Comparison of ENCODE assay signal across 9 cellular contexts in genomic region chr1:241518447-241519307, GRCh38. TPM values are rescaled to one million over a fixed set of nuclear protein-coding genes. Genes with fewer than 3 reads are reported as not detected.
DNase-seq lines count a peak whose midpoint lies in the region; ATAC-seq and TF ChIP-seq lines count a peak whose summit lies in the region.
"Had no signal": no experiment of that assay in that cellular context is flagged by ENCODE, and none has a peak within 500 bp of the region (broad histone marks: within the 10 kb centered on the region; RNA-seq: fewer than 3 reads in every experiment).

No MANE protein-coding gene starts in this region.

- peak overlapping the region; percentile 86 to 96 (median 92) for H3K27ac ChIP-seq in esophagus muscularis mucosa (replicated peaks in 1 of 4)

- peak; percentile 35 to 41 for DNase-seq in Caco-2
- no peak for DNase-seq in activated B cell treated with CpG ODN at 0.5 μM for 24 hours
- no peak for DNase-seq in esophagus muscularis mucosa (ENCODE audit: extremely low spot score)
- DNase-seq in myocyte (ENCODE audit: low read depth): peak; percentile 35
- DNase-seq in type B pancreatic cell (ENCODE audit: extremely low spot score, unreplicated experiment): no peak
- DNase-seq in NCI-H1436 (lab: John Stamatoyannopoulos, UW): no peak

- peak; percentile 34 for ATAC-seq in GM21360 (IDR thresholded peaks at IDR 0.05; ENCODE audit: unreplicated experiment)
- peak; percentile 23 for ATAC-seq in HG03521 (IDR thresholded peaks at IDR 0.05; ENCODE audit: unreplicated experiment)
- ATAC-seq in activated B cell treated with CpG ODN at 0.5 μM for 24 hours (ENCODE audit: low read depth): no peak

- H3K27me3 ChIP-seq in Caco-2 (replicated peaks; ENCODE audit: control insufficient read depth, insufficient read depth, low read length) (no peaks in the 10 kb centered on the region), esophagus muscularis mucosa (no peaks in the 10 kb centered on the region)

- TF ChIP-seq CTCF in Caco-2 (IDR thresholded peaks at IDR 0.05; ENCODE audit: insufficient read depth in 1 of 2, low read depth in 1 of 2, low read length in 1 of 2, severe bottlenecking in 1 of 2, unreplicated experiment in 1 of 2) (no peak), activated B cell treated with CpG ODN at 0.5 μM for 24 hours (IDR thresholded peaks at IDR 0.05) (no peak), esophagus muscularis mucosa (IDR thresholded peaks at IDR 0.05) (no peak), type B pancreatic cell (conservative IDR thresholded peaks at IDR 0.05) (no peak)

- peaks cover 1% of the 10 kb centered on the region; the same call in 1 of the 2 replicates for H3K36me3 ChIP-seq in Caco-2 (ENCODE audit: control insufficient read depth, insufficient read depth, low read length)
- H3K36me3 ChIP-seq in esophagus muscularis mucosa: peaks cover 0 to 19% (median 10%) of the 10 kb centered on the region in 4 donors

- H3K27me3 Mint-ChIP-seq in Caco-2 (ENCODE audit: insufficient read depth, unreplicated experiment) (peaks cover 13% of the 10 kb centered on the region), activated B cell treated with CpG ODN at 0.5 μM for 24 hours (no peaks in the 10 kb centered on the region), type B pancreatic cell (peaks cover 9% of the 10 kb centered on the region)

- H3K9me3 ChIP-seq in Caco-2 (no peaks in the 10 kb centered on the region), esophagus muscularis mucosa (no peaks in the 10 kb centered on the region)

- H3K4me1 Mint-ChIP-seq in Caco-2 (ENCODE audit: low read depth, unreplicated experiment): peaks cover 6% of the 10 kb centered on the region
- H3K4me1 Mint-ChIP-seq in activated B cell treated with CpG ODN at 0.5 μM for 24 hours: peaks cover 24% of the 10 kb centered on the region
- peaks cover 15% of the 10 kb centered on the region for H3K4me1 Mint-ChIP-seq in type B pancreatic cell (ENCODE audit: unreplicated experiment)

- H3K27ac Mint-ChIP-seq in Caco-2 (ENCODE audit: unreplicated experiment) (peak overlapping the region; percentile 43), activated B cell treated with CpG ODN at 0.5 μM for 24 hours (peak overlapping the region; percentile 72), type B pancreatic cell (peak overlapping the region; percentile 90)

- H3K4me3 ChIP-seq in Caco-2 (ENCODE audit: low read depth, low read length) (peak overlapping the region; percentile 53), esophagus muscularis mucosa (peak overlapping the region; percentile 71 to 90 (median 88))

- TF ChIP-seq EP300 in esophagus muscularis mucosa (IDR thresholded peaks at IDR 0.05): no peak

- WGBS in esophagus muscularis mucosa: 11% methylated on average over 10 of the region's 29 CpGs

- H3K9me3 Mint-ChIP-seq in Caco-2 (ENCODE audit: unreplicated experiment) (no peaks in the 10 kb centered on the region), activated B cell treated with CpG ODN at 0.5 μM for 24 hours (no peaks in the 10 kb centered on the region), type B pancreatic cell (no peaks in the 10 kb centered on the region)

- H3K4me1 ChIP-seq in Caco-2 (peaks cover 4% of the 10 kb centered on the region; the same call in 1 of the 2 replicates), esophagus muscularis mucosa (peaks cover 4 to 26% (median 22%) of the 10 kb centered on the region in 4 donors)

- TSS peak; percentile 55 for BruUV-seq in Caco-2 (replicated peaks; lab: Mats Ljungman, UMichigan)

- POLR2A ChIA-PET in Caco-2 (lab: Charles Lee) (no interaction called here), activated B cell treated with CpG ODN at 0.5 μM for 24 hours (lab: Charles Lee) (interaction anchor here (1.1 to 2.5 kb wide), 7 partner anchors 13 to 329 kb away, joined by 3 to 14 read pairs (median 5); partner anchors contain the start of genes CHML, EXO1, KMO and OPN3)

- intact Hi-C loops in Caco-2 (cut with micrococcal nuclease; ENCODE audit: unreplicated experiment) (loop anchor here (5.0 kb wide), 1 partner anchor 329 kb away; the partner anchor contains the start of gene EXO1), activated B cell treated with CpG ODN at 0.5 μM for 24 hours (cut with micrococcal nuclease) (loop anchor here (1.0 to 10.0 kb wide), 6 partner anchors 13 to 1737 kb away; partner anchors contain the start of genes CEP170, CHML and OPN3), esophagus muscularis mucosa (cut with DNase I) (loop anchor here (5.0 kb wide), 1 partner anchor 124 kb away; the partner anchor contains the start of genes CHML and OPN3)

- H3K36me3 Mint-ChIP-seq in Caco-2 (ENCODE audit: insufficient read depth, unreplicated experiment) (peaks cover 5% of the 10 kb centered on the region), activated B cell treated with CpG ODN at 0.5 μM for 24 hours (ENCODE audit: low read depth) (peaks cover 28% of the 10 kb centered on the region), type B pancreatic cell (peaks cover 13% of the 10 kb centered on the region)

- H3K4me3 Mint-ChIP-seq in Caco-2 (ENCODE audit: unreplicated experiment) (no peak overlapping the region), activated B cell treated with CpG ODN at 0.5 μM for 24 hours (peak overlapping the region; percentile 91), type B pancreatic cell (peak overlapping the region; percentile 94)

- CTCF ChIA-PET in Caco-2 (lab: Charles Lee) (no interaction called here), activated B cell treated with CpG ODN at 0.5 μM for 24 hours (lab: Charles Lee) (interaction anchor here (0.9 to 1.0 kb wide), 2 partner anchors 9 to 12 kb away, joined by 3 read pairs; no protein-coding TSS in a partner anchor)

- no peak for TF ChIP-seq POLR2A in esophagus muscularis mucosa (IDR thresholded peaks at IDR 0.05; ENCODE audit: low read depth)

RNA-seq across cellular contexts. Expression of gene FH, which starts 0.9 kb away (rescaled TPM):
- total RNA-seq in Caco-2 (2022) (105 and 108 TPM in 2 replicates), activated B cell treated with CpG ODN at 0.5 μM for 24 hours (56.0 and 58.3 TPM in 2 replicates), esophagus muscularis mucosa (10 to 100 TPM; 63.6 to 83.4 (median 69.1) TPM), myocyte (67.0 and 94.9 TPM in 2 replicates), type B pancreatic cell (ENCODE audit: low replicate concordance) (79.9 and 84.0 TPM in 2 replicates)
- polyA plus RNA-seq in myocyte (2012): 46.8 TPM

RNA-seq across cellular contexts. Expression of gene KMO, which starts 13.5 kb away (rescaled TPM):
- total RNA-seq in Caco-2 (2022) (not detected in 2 replicates), activated B cell treated with CpG ODN at 0.5 μM for 24 hours (44.8 and 53.6 TPM in 2 replicates), esophagus muscularis mucosa (under 1 TPM in 3 of 4 donors, not detected in 1; 0.29 to 0.83 (median 0.42) TPM), myocyte (0.10 and 0.27 TPM in 2 replicates), type B pancreatic cell (ENCODE audit: low replicate concordance) (0.17 and 1.1 TPM in 2 replicates)
- polyA plus RNA-seq in myocyte (2012): 0.42 TPM
- total RNA-seq: T-helper 1 cell treated with Interleukin-12 subunit alpha and Interleukin-12 subunit beta and Interleukin-4 antibody, amounts not matched to agents 30 ng/mL and 1 ng/mL, for 36 hours had no signal

Comparison
In these comparisons a context has a peak if more than half of its experiments do, and no peak if none do; other contexts are left out.
1. DNase-seq: peak in Caco-2 (2 of 2) and myocyte (single experiment); none in activated B cell treated with CpG ODN at 0.5 μM for 24 hours (single experiment), esophagus muscularis mucosa (single experiment), type B pancreatic cell (single experiment) and NCI-H1436 (single experiment).
2. RNA of gene KMO, which starts 13.5 kb away (total RNA-seq): 44.8 to 53.6 TPM in activated B cell treated with CpG ODN at 0.5 μM for 24 hours; 0.17 to 1.1 TPM in type B pancreatic cell, 0.29 to 0.83 TPM in esophagus muscularis mucosa, 0.10 to 0.27 TPM in myocyte and not detected in Caco-2; every median in the first group is over 10 times any median in the second.
3. Peak in every context shown above with its lines, with median percentiles within 50 percentile points of each other: H3K27ac Mint-ChIP-seq.